33 cellular contexts compared by ENCODE assay signal in the genomic region with DNA sequence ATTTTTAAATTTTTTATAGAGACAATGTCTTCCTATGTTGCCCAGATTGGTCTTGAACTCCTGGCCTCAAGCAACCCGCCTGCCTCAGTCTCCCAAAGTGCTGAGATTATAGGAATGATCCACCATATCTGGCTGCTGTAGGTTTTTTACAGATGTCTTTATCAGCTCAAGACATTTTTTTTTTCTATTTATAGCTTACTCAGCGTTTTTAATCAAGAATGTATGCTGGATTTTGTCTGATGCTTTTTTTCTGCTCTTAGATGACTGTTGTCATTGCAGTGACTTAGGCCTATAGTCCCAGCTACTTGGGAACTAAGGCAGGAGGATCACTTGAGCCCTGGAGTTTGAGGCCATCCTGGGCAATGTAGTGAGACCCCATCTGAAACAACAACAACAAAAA.
"Had no signal": no experiment of that assay in that cellular context is flagged by ENCODE, and none has a peak within 500 bp of the region (broad histone marks: within the 10 kb centered on the region; RNA-seq: fewer than 3 reads in every experiment).

No MANE protein-coding gene starts in this region.

- H3K27me3 ChIP-seq: adrenal gland, body of pancreas, brain microvascular endothelial cell, breast epithelium had no signal

- H3K27ac ChIP-seq: adrenal gland, body of pancreas, brain microvascular endothelial cell, breast epithelium, VCaP had no signal

- H3K9me3 ChIP-seq: body of pancreas had no signal

- DNase-seq: activated B cell treated with CpG ODN at 0.5 μM for 24 hours; activated CD4-positive, alpha-beta memory T cell treated with anti-CD3 and anti-CD28 coated beads for 36 hours; activated CD4-positive, alpha-beta T cell treated with anti-CD3 and anti-CD28 coated beads for 4 hours; activated CD4-positive, alpha-beta T cell treated with anti-CD3 and anti-CD28 coated beads, Interleukin-2, amount 10 ng/mL, durations not matched to agents 24 days and 14 days; activated CD4-positive, alpha-beta T cell treated with anti-CD3 and anti-CD28 coated beads, Interleukin-2, amount 50 U/mL, for 1 hour; activated CD4-positive, alpha-beta T cell treated with anti-CD3 and anti-CD28 coated beads, Interleukin-2, amount 50 U/mL, for 4 hours; activated CD4-positive, CD25-positive, alpha-beta regulatory T cell treated with anti-CD3 and anti-CD28 coated beads, Interleukin-2, amount 50 U/mL, for 72 hours; activated CD8-positive, alpha-beta memory T cell treated with anti-CD3 and anti-CD28 coated beads, Interleukin-2, amount 50 U/mL, for 4 hours; activated CD8-positive, alpha-beta T cell treated with anti-CD3 and anti-CD28 coated beads for 36 hours; activated effector memory CD4-positive, alpha-beta T cell treated with anti-CD3 and anti-CD28 coated beads, Interleukin-2, amount 50 U/mL, for 16 hours; activated gamma-delta T cell treated with Interleukin-2 at 50 U/mL for 16 hours; activated naive CD4-positive, alpha-beta T cell; activated naive CD4-positive, alpha-beta T cell treated with anti-CD3 and anti-CD28 coated beads for 36 hours; activated naive CD4-positive, alpha-beta T cell treated with anti-CD3 and anti-CD28 coated beads, Interleukin-2, amount 50 U/mL, for 16 hours; activated naive CD8-positive, alpha-beta T cell treated with anti-CD3 and anti-CD28 coated beads for 36 hours; activated T-cell treated with anti-CD3 and anti-CD28 coated beads for 4 hours; activated T-cell treated with anti-CD3 and anti-CD28 coated beads, Interleukin-2, amount 50 U/mL, for 1 hour; activated T-cell treated with anti-CD3 and anti-CD28 coated beads, Interleukin-2, amount 50 U/mL, for 4 hours; activated T-cell treated with anti-CD3 and anti-CD28 coated beads, Interleukin-2, amount 50 U/mL, for 72 hours; adrenal gland; amniotic stem cell; aorta; body of pancreas; brain microvascular endothelial cell; central memory CD4-positive, alpha-beta T cell; T-helper 2 cell; T-helper 9 cell had no signal

- FAIRE-seq: astrocyte, TTC549 had no signal

- H3K4me3 ChIP-seq: adrenal gland, body of pancreas, breast epithelium had no signal

- H3K4me1 ChIP-seq: adrenal gland, body of pancreas, breast epithelium had no signal

- ATAC-seq: activated CD8-positive, alpha-beta T cell treated with anti-CD3 and anti-CD28 coated beads for 36 hours; activated naive CD4-positive, alpha-beta T cell treated with anti-CD3 and anti-CD28 coated beads, Interleukin-2, amount 50 U/mL, for 72 hours; activated T-cell treated with anti-CD3 and anti-CD28 coated beads, Interleukin-2, amount 50 U/mL, for 4 hours; activated T-cell treated with anti-CD3 and anti-CD28 coated beads, Interleukin-2, amount 50 U/mL, for 72 hours; activated T-helper 17 cell treated with anti-CD3 and anti-CD28 coated beads, Interleukin-2, amount 50 U/mL, for 72 hours; body of pancreas had no signal

- H3K36me3 ChIP-seq: adrenal gland, breast epithelium had no signal
